In genomic region chr6:138785980-138786379, GRCh38 we compare ENCODE assay signal across 20 cellular contexts. TPM values are rescaled to one million over a fixed set of nuclear protein-coding genes. Genes with fewer than 3 reads are reported as not detected.
DNase-seq lines count a peak whose midpoint lies in the region; ATAC-seq and TF ChIP-seq lines count a peak whose summit lies in the region.
"Had no signal": no experiment of that assay in that cellular context is flagged by ENCODE, and none has a peak within 500 bp of the region (broad histone marks: within the 10 kb centered on the region; RNA-seq: fewer than 3 reads in every experiment).

No MANE protein-coding gene starts in this region.

- peaks cover 0 to 12% of the 10 kb centered on the region in 2 donors for H3K4me1 ChIP-seq in right atrium auricular region
- H3K4me1 ChIP-seq: SJCRH30 had no signal

- H3K27me3 ChIP-seq in right atrium auricular region (no peaks in the 10 kb centered on the region), H7 (ENCODE audit: control insufficient read depth, insufficient read depth, low read length) (no peaks in the 10 kb centered on the region)
- H3K27me3 ChIP-seq: SJCRH30 had no signal

- intact Hi-C loops in Right ventricle myocardium inferior (cut with DNase I) = no loop called here
- intact Hi-C loops in cardiac septum (cut with DNase I) = no loop called here

- no peaks in the 10 kb centered on the region for H3K9me3 Mint-ChIP-seq in activated naive CD8-positive, alpha-beta T cell treated with anti-CD3 and anti-CD28 coated beads, Interleukin-2, amount 50 U/mL, for 24 hours
- H3K9me3 Mint-ChIP-seq: H9 had no signal

- no peaks in the 10 kb centered on the region for H3K27me3 Mint-ChIP-seq in activated naive CD8-positive, alpha-beta T cell treated with anti-CD3 and anti-CD28 coated beads, Interleukin-2, amount 50 U/mL, for 24 hours

- peak overlapping the region; percentile 13 to 42 for H3K27ac ChIP-seq in right atrium auricular region
- H3K27ac ChIP-seq: C4-2B, SJCRH30 had no signal

- peak; percentile 71 for ATAC-seq in Right ventricle myocardium inferior
- ATAC-seq in activated naive CD8-positive, alpha-beta T cell treated with anti-CD3 and anti-CD28 coated beads, Interleukin-2, amount 50 U/mL, for 24 hours = no peak

- H3K4me3 ChIP-seq in right atrium auricular region (no peak overlapping the region), H7 (ENCODE audit: insufficient read depth, low read depth, low read length) (no peak overlapping the region)
- H3K4me3 ChIP-seq: K562, SJCRH30 had no signal

- no peaks in the 10 kb centered on the region for H3K9me3 ChIP-seq in right atrium auricular region
- H3K9me3 ChIP-seq: SJCRH30 had no signal

- H3K36me3 ChIP-seq in right atrium auricular region (peaks cover 17% of the 10 kb centered on the region), H7 (replicated peaks; ENCODE audit: control insufficient read depth, insufficient read depth, low read length) (no peaks in the 10 kb centered on the region)

- peaks cover 6% of the 10 kb centered on the region for H3K4me1 Mint-ChIP-seq in activated naive CD8-positive, alpha-beta T cell treated with anti-CD3 and anti-CD28 coated beads, Interleukin-2, amount 50 U/mL, for 24 hours
- H3K4me1 Mint-ChIP-seq: H9 had no signal

- peaks cover 13% of the 10 kb centered on the region for H3K36me3 Mint-ChIP-seq in activated naive CD8-positive, alpha-beta T cell treated with anti-CD3 and anti-CD28 coated beads, Interleukin-2, amount 50 U/mL, for 24 hours (ENCODE audit: low read depth)

- H3K4me3 Mint-ChIP-seq in activated naive CD8-positive, alpha-beta T cell treated with anti-CD3 and anti-CD28 coated beads, Interleukin-2, amount 50 U/mL, for 24 hours = no peak overlapping the region
- H3K4me3 Mint-ChIP-seq: H9 had no signal

- no peak overlapping the region for H3K27ac Mint-ChIP-seq in activated naive CD8-positive, alpha-beta T cell treated with anti-CD3 and anti-CD28 coated beads, Interleukin-2, amount 50 U/mL, for 24 hours
- H3K27ac Mint-ChIP-seq: H9 had no signal

- DNase-seq in Right ventricle myocardium inferior (ENCODE audit: missing footprints) (no peak), cardiac septum (ENCODE audit: low spot score) (no peak), cerebellum (ENCODE audit: low spot score) (peak; percentile 10), right atrium auricular region (ENCODE audit: low spot score) (no peak), H7 (no peak), NCI-H226 (no peak)
- DNase-seq in activated CD8-positive, alpha-beta memory T cell treated with anti-CD3 and anti-CD28 coated beads, Interleukin-2, amount 50 U/mL, for 4 hours = no peak
- DNase-seq in activated naive CD8-positive, alpha-beta T cell treated with anti-CD3 and anti-CD28 coated beads, Interleukin-2, amount 50 U/mL, for 24 hours = no peak
- DNase-seq: COR-L47, DMS53, H9, NCI-H1092, NCI-H774, SJCRH30 had no signal

- no peak for TF ChIP-seq CTCF in right atrium auricular region (IDR thresholded peaks at IDR 0.05)

RNA-seq across cellular contexts. Expression of gene ECT2L, which starts 9.9 kb away (rescaled TPM):
- 1.1 TPM for total RNA-seq in Right ventricle myocardium inferior
- total RNA-seq in cardiac septum = 10.5 TPM
- total RNA-seq in cerebellum = 0.45 TPM
- total RNA-seq in right atrium auricular region = 1 to 10 TPM; 1.1 to 3.5 TPM
- total RNA-seq in H7 (2014; rRNA removed; shearing (Covaris generic)) = 0.03 TPM in 1 of 2 replicates, not detected in the other
- total RNA-seq: A172, H9, K562, M059J, NCI-H460, RPMI7951, SJCRH30 had no signal

RNA-seq across cellular contexts. Expression of gene CCDC28A, which starts 12.4 kb away (rescaled TPM):
- total RNA-seq in Right ventricle myocardium inferior (9.2 TPM), cardiac septum (7.9 TPM), cerebellum (5.7 TPM), right atrium auricular region (10 to 100 TPM in 1 of 2 donors, 1 to 10 TPM in 1; 8.7 to 11.0 TPM)
- 9.1 and 9.9 TPM in 2 replicates for total RNA-seq in H7 (2014; rRNA removed; shearing (Covaris generic))
